ENCODE assay signal across 8 cellular contexts in genomic region chr11:85718991-85719807, GRCh38. TPM values are rescaled to one million over a fixed set of nuclear protein-coding genes. Genes with fewer than 3 reads are reported as not detected.
A peak's percentile ranks its signal among the peaks of the same experiment; 100 is the strongest.
DNase-seq lines count a peak whose midpoint lies in the region; TF ChIP-seq lines count a peak whose summit lies in the region.

No MANE protein-coding gene starts in this region.

- H3K27me3 ChIP-seq in brain microvascular endothelial cell (replicated peaks): no peaks in the 10 kb centered on the region
- H3K27me3 ChIP-seq in skeletal muscle satellite cell (ENCODE audit: control insufficient read depth, insufficient read depth, low read length): no peaks in the 10 kb centered on the region

- H3K27me3 Mint-ChIP-seq in activated CD4-positive, alpha-beta T cell treated with anti-CD3 and anti-CD28 coated beads, Interleukin-2, amount 10 ng/mL, durations not matched to agents 7 days and 5 days: no peaks in the 10 kb centered on the region
- H3K27me3 Mint-ChIP-seq in immature natural killer cell (ENCODE audit: low read depth in 3 of 3): peaks cover 0 to 6% (median 2%) of the 10 kb centered on the region in 3 donors

- POLR2A ChIA-PET in activated CD4-positive, alpha-beta T cell treated with anti-CD3 and anti-CD28 coated beads, Interleukin-2, amount 10 ng/mL, durations not matched to agents 7 days and 5 days (lab: Charles Lee): no interaction called here

- H3K4me1 ChIP-seq in skeletal muscle satellite cell (ENCODE audit: control insufficient read depth, insufficient read depth, low read length): peaks cover 18% of the 10 kb centered on the region

- H3K9me3 Mint-ChIP-seq in activated CD4-positive, alpha-beta T cell treated with anti-CD3 and anti-CD28 coated beads, Interleukin-2, amount 10 ng/mL, durations not matched to agents 7 days and 5 days: no peaks in the 10 kb centered on the region
- no peaks in the 10 kb centered on the region for H3K9me3 Mint-ChIP-seq in immature natural killer cell

- in situ Hi-C loops in brain microvascular endothelial cell (cut with HindIII; ENCODE audit: low pct_ligation_motif_present, low sequenced_read_pairs): no loop called here

- TF ChIP-seq CTCF in brain microvascular endothelial cell (IDR thresholded peaks at IDR 0.05; ENCODE audit: low read depth, low read length, missing control alignments): no peak

- no peak overlapping the region for H3K27ac Mint-ChIP-seq in activated CD4-positive, alpha-beta T cell treated with anti-CD3 and anti-CD28 coated beads, Interleukin-2, amount 10 ng/mL, durations not matched to agents 7 days and 5 days
- H3K27ac Mint-ChIP-seq in immature natural killer cell: peak overlapping the region in 2 of 6 donors; percentile 24 to 43

- peak overlapping the region; percentile 22 for H3K4me3 ChIP-seq in brain microvascular endothelial cell (ENCODE audit: low read depth, low read length)
- peak overlapping the region; percentile 65 for H3K4me3 ChIP-seq in skeletal muscle satellite cell (ENCODE audit: low read length)

- H3K4me1 Mint-ChIP-seq in activated CD4-positive, alpha-beta T cell treated with anti-CD3 and anti-CD28 coated beads, Interleukin-2, amount 10 ng/mL, durations not matched to agents 7 days and 5 days: peaks cover 4% of the 10 kb centered on the region
- H3K4me1 Mint-ChIP-seq in immature natural killer cell: peaks cover 0 to 19% of the 10 kb centered on the region in 2 donors

- H3K36me3 ChIP-seq in brain microvascular endothelial cell (replicated peaks) (no peaks in the 10 kb centered on the region), skeletal muscle satellite cell (ENCODE audit: insufficient read depth, low read length) (no peaks in the 10 kb centered on the region)

- no peaks in the 10 kb centered on the region for H3K9me3 ChIP-seq in skeletal muscle satellite cell (replicated peaks; ENCODE audit: low read length)

- H3K9ac ChIP-seq in skeletal muscle satellite cell (ENCODE audit: low read depth, low read length): peak overlapping the region; percentile 82

- H3K4me2 ChIP-seq in skeletal muscle satellite cell (ENCODE audit: low read length): peak overlapping the region; percentile 78

- DNase-seq in HCEC 1CT (peak; percentile 99), brain microvascular endothelial cell (peak; percentile 93), iPS DF 4.7 (ENCODE audit: extremely low read depth, low spot score) (peak; percentile 51), activated gamma-delta T cell treated with Interleukin-2 at 50 U/mL for 16 hours (no peak), KG1 (lab: John Stamatoyannopoulos, UW) (no peak), immature natural killer cell (no peak)
- DNase-seq in activated CD4-positive, alpha-beta T cell treated with anti-CD3 and anti-CD28 coated beads, Interleukin-2, amount 10 ng/mL, durations not matched to agents 7 days and 5 days: no peak

- no peak overlapping the region for H3K4me3 Mint-ChIP-seq in activated CD4-positive, alpha-beta T cell treated with anti-CD3 and anti-CD28 coated beads, Interleukin-2, amount 10 ng/mL, durations not matched to agents 7 days and 5 days
- H3K4me3 Mint-ChIP-seq in immature natural killer cell: no peak overlapping the region

- CTCF ChIA-PET in activated CD4-positive, alpha-beta T cell treated with anti-CD3 and anti-CD28 coated beads, Interleukin-2, amount 10 ng/mL, durations not matched to agents 7 days and 5 days (lab: Charles Lee): interaction anchor here (1.7 kb wide), 1 partner anchor 18 kb away, joined by 3 read pairs; no protein-coding TSS in a partner anchor

- H3K27ac ChIP-seq in brain microvascular endothelial cell: peak overlapping the region; percentile 2

- H3K36me3 Mint-ChIP-seq in activated CD4-positive, alpha-beta T cell treated with anti-CD3 and anti-CD28 coated beads, Interleukin-2, amount 10 ng/mL, durations not matched to agents 7 days and 5 days (ENCODE audit: low read depth): peaks cover 6% of the 10 kb centered on the region
- H3K36me3 Mint-ChIP-seq in immature natural killer cell: peaks cover 18 to 45% (median 27%) of the 10 kb centered on the region in 3 donors

RNA-seq across cellular contexts. Expression of gene CCDC89, which starts 33.2 kb away (rescaled TPM):
- total RNA-seq in skeletal muscle satellite cell (2012; rRNA removed): 3.7 and 4.6 TPM in 2 replicates
- total RNA-seq in activated CD4-positive, alpha-beta T cell treated with anti-CD3 and anti-CD28 coated beads, Interleukin-2, amount 10 ng/mL, durations not matched to agents 7 days and 5 days: under 1 TPM; 0.52 to 0.60 TPM
- not detected for polyA plus RNA-seq in immature natural killer cell

RNA-seq across cellular contexts. Expression of gene CREBZF, which starts 54.3 kb away (rescaled TPM):
- total RNA-seq in skeletal muscle satellite cell (2012; rRNA removed): 23.4 and 31.7 TPM in 2 replicates
- total RNA-seq in activated CD4-positive, alpha-beta T cell treated with anti-CD3 and anti-CD28 coated beads, Interleukin-2, amount 10 ng/mL, durations not matched to agents 7 days and 5 days: 10 to 100 TPM; 55.5 to 57.2 TPM
- 10 to 100 TPM in 2 of 3 donors, 1 to 10 TPM in 1; 8.5 to 22.5 (median 11.4) TPM for polyA plus RNA-seq in immature natural killer cell

Comparison
In these comparisons a context has a peak if more than half of its experiments do, and no peak if none do; other contexts are left out.
1. DNase-seq: peak in HCEC 1CT (single experiment), brain microvascular endothelial cell (single experiment) and iPS DF 4.7 (single experiment); none in activated CD4-positive, alpha-beta T cell treated with anti-CD3 and anti-CD28 coated beads, Interleukin-2, amount 10 ng/mL, durations not matched to agents 7 days and 5 days (single experiment), activated gamma-delta T cell treated with Interleukin-2 at 50 U/mL for 16 hours (single experiment), KG1 (single experiment) and immature natural killer cell (0 of 3).